In genomic region chr6:159042003-159042823, GRCh38 we compare ENCODE assay signal across 8 cellular contexts. TPM values are rescaled to one million over a fixed set of nuclear protein-coding genes. Genes with fewer than 3 reads are reported as not detected.
DNase-seq lines count a peak whose midpoint lies in the region; ATAC-seq and TF ChIP-seq lines count a peak whose summit lies in the region.

No MANE protein-coding gene starts in this region.

- in situ Hi-C loops in astrocyte of the spinal cord (cut with HindIII; ENCODE audit: low sequenced_read_pairs), result no loop called here

- DNase-seq in GDM1 (lab: John Stamatoyannopoulos, UW), result peak; percentile 71
- peak; percentile 14 for DNase-seq in HFF-Myc (ENCODE audit: extremely low read depth, low read depth)
- peak; percentile 76 for DNase-seq in NCI-H146 treated with DMSO at 0.1 percent for 48 hours (lab: John Stamatoyannopoulos, UW; ENCODE audit: unreplicated experiment)
- DNase-seq in T-helper 22 cell (ENCODE audit: low read depth), result peak; percentile 65
- DNase-seq in astrocyte of the spinal cord (ENCODE audit: low read depth, low spot score), result peak; percentile 47
- DNase-seq in hepatic stellate cell (ENCODE audit: low spot score), result peak; percentile 34
- peak; percentile 76 for DNase-seq in renal cortical epithelial cell (ENCODE audit: low read depth)

- TF ChIP-seq CTCF in HFF-Myc (IDR thresholded peaks at IDR 0.05; ENCODE audit: low read depth, low read length, missing control alignments) (peak; percentile 97), astrocyte of the spinal cord (IDR thresholded peaks at IDR 0.05; ENCODE audit: low read depth, low read length) (peak; percentile 99)

- H3K4me3 ChIP-seq in HFF-Myc (replicated peaks; ENCODE audit: low read depth, low read length) (no peak overlapping the region), astrocyte of the spinal cord (ENCODE audit: low read depth, low read length) (no peak overlapping the region)

- no peak for ATAC-seq in HG02870 (IDR thresholded peaks at IDR 0.05; ENCODE audit: unreplicated experiment)

RNA-seq across cellular contexts. Expression of gene TAGAP, which starts 2.6 kb away (rescaled TPM):
- 0.05 and 0.35 TPM in 2 replicates for total RNA-seq in renal cortical epithelial cell

RNA-seq across cellular contexts. Expression of gene RSPH3, which starts 42.2 kb away (rescaled TPM):
- 8.2 and 21.1 TPM in 2 replicates for total RNA-seq in renal cortical epithelial cell

Comparison
In these comparisons a context has a peak if more than half of its experiments do, and no peak if none do; other contexts are left out.
1. DNase-seq: peak in every context shown above with its lines; median percentile 76 in NCI-H146 treated with DMSO at 0.1 percent for 48 hours; 76 in renal cortical epithelial cell; 71 in GDM1; 65 in T-helper 22 cell; 47 in astrocyte of the spinal cord; 34 in hepatic stellate cell; 14 in HFF-Myc.